Comparison of ENCODE assay signal across 8 cellular contexts in genomic region chr17:9729034-9729650, GRCh38.
DNase-seq lines count a peak whose midpoint lies in the region; ATAC-seq, FAIRE-seq and TF ChIP-seq lines count a peak whose summit lies in the region.

No MANE protein-coding gene starts in this region.

- TF ChIP-seq EP300 in A549 (IDR thresholded peaks at IDR 0.05) = no peak
- TF ChIP-seq EP300 in sigmoid colon (IDR thresholded peaks at IDR 0.05) = no peak

- DNase-seq in A549 (ENCODE audit: low read depth in 1 of 2, low spot score in 1 of 2) (peak; percentile 78 to 83), GM04504 (ENCODE audit: low read depth) (peak; percentile 28), NCI-H146 treated with DMSO at 0.1 percent for 48 hours (lab: John Stamatoyannopoulos, UW; ENCODE audit: unreplicated experiment) (peak; percentile 35), adrenal gland (peak in 2 of 7 donors; percentile 6 to 25), right atrium auricular region (ENCODE audit: low spot score) (no peak), sigmoid colon (no peak), posterior cingulate gyrus (no peak)

- peak; percentile 99 to 100 for TF ChIP-seq RAD21 in A549 (conservative IDR thresholded peaks at IDR 0.05 in 1 of 2, IDR thresholded peaks at IDR 0.05 in 1 of 2)

- H3K27ac ChIP-seq in A549 (peak overlapping the region; percentile 62 to 84), adrenal gland (no peak overlapping the region), right atrium auricular region (no peak overlapping the region), sigmoid colon (no peak overlapping the region)

- H3K27me3 ChIP-seq in adrenal gland (no peaks in the 10 kb centered on the region), right atrium auricular region (no peaks in the 10 kb centered on the region), sigmoid colon (peaks cover 0 to 8% (median 7%) of the 10 kb centered on the region in 3 donors)

- intact Hi-C loops in adrenal gland (cut with DNase I) (no loop called here), sigmoid colon (cut with DNase I) (loop anchor here (2.0 kb wide), 1 partner anchor 198 kb away; no protein-coding TSS in a partner anchor), posterior cingulate gyrus (cut with DNase I) (loop anchor here (2.0 kb wide), 1 partner anchor 886 kb away; no protein-coding TSS in a partner anchor)

- H3K4me1 ChIP-seq in A549 (peaks cover 13% of the 10 kb centered on the region), adrenal gland (replicated peaks in 1 of 2) (no peaks in the 10 kb centered on the region), right atrium auricular region (no peaks in the 10 kb centered on the region), sigmoid colon (no peaks in the 10 kb centered on the region)

- CTCF ChIA-PET in A549 (lab: Yijun Ruan, JAX) = interaction anchor here (0.6 to 19.0 kb wide), 64 partner anchors 9 to 888 kb away, joined by 3 to 344 read pairs (median 5); no protein-coding TSS in a partner anchor

- 3% methylated on average over 2 of the region's 2 CpGs for WGBS in A549 (ENCODE audit: missing lambda C conversion rate)
- 0 to 11% (median 4%) methylated on average over 2 of the region's 2 CpGs for WGBS in adrenal gland, 4 donors
- 6 to 7% methylated on average over 2 of the region's 2 CpGs for WGBS in sigmoid colon, 2 donors

- H3K9me3 ChIP-seq in A549 = no peaks in the 10 kb centered on the region
- no peaks in the 10 kb centered on the region for H3K9me3 ChIP-seq in adrenal gland (replicated peaks in 1 of 3)
- no peaks in the 10 kb centered on the region for H3K9me3 ChIP-seq in right atrium auricular region
- H3K9me3 ChIP-seq in sigmoid colon = no peaks in the 10 kb centered on the region

- no peak for TF ChIP-seq POLR2A in A549 (IDR thresholded peaks at IDR 0.05; ENCODE audit: low read length)
- no peak for TF ChIP-seq POLR2A in adrenal gland (IDR thresholded peaks at IDR 0.05)
- TF ChIP-seq POLR2A in sigmoid colon (IDR thresholded peaks at IDR 0.05) = no peak

- no peaks in the 10 kb centered on the region for H3K36me3 ChIP-seq in adrenal gland (replicated peaks in 1 of 2)
- no peaks in the 10 kb centered on the region for H3K36me3 ChIP-seq in right atrium auricular region
- H3K36me3 ChIP-seq in sigmoid colon = no peaks in the 10 kb centered on the region

- ATAC-seq in A549 (peak; percentile 54 to 77; a peak in 4 of 6 replicates), HG02642 (IDR thresholded peaks at IDR 0.05; ENCODE audit: poor library complexity, unreplicated experiment) (no peak)

- POLR2A ChIA-PET in A549 (lab: Yijun Ruan, JAX) = interaction anchor here (1.0 kb wide), 1 partner anchor 109 kb away, joined by 4 read pairs; no protein-coding TSS in a partner anchor

- peak; percentile 100 for TF ChIP-seq CTCF in A549 (IDR thresholded peaks at IDR 0.05)
- peak; percentile 92 to 99 (median 94) for TF ChIP-seq CTCF in adrenal gland (IDR thresholded peaks at IDR 0.05)
- TF ChIP-seq CTCF in right atrium auricular region (IDR thresholded peaks at IDR 0.05) = peak; percentile 96 to 98
- TF ChIP-seq CTCF in sigmoid colon (IDR thresholded peaks at IDR 0.05) = peak; percentile 87 to 99 (median 95)

- H3K4me3 ChIP-seq in A549 (no peak overlapping the region), adrenal gland (no peak overlapping the region), right atrium auricular region (no peak overlapping the region), sigmoid colon (no peak overlapping the region)

- peak; percentile 93 for FAIRE-seq in A549 (lab: Jason Lieb, UNC)

- peak overlapping the region; percentile 25; the same call in 1 of the 3 replicates for H3K4me2 ChIP-seq in A549

TF ChIP-seq in A549, 52 proteins besides CTCF, POLR2A, EP300 and RAD21:
- TF ChIP-seq ZFP36 (IDR thresholded peaks at IDR 0.05; ENCODE audit: borderline replicate concordance, partially characterized antibody) (no peak), ESRRA (IDR thresholded peaks at IDR 0.05; ENCODE audit: borderline replicate concordance, low read length) (0 out of 2 replicates have a peak, but pooled peaks have one; percentile 47), CEBPB (IDR thresholded peaks at IDR 0.05) (0 out of 4 replicates have a peak, but pooled peaks of 1 of the 2 experiments have one; percentile 9), SMC3 (IDR thresholded peaks at IDR 0.05) (peak; percentile 97), FOSL2 (IDR thresholded peaks at IDR 0.05) (no peak), FOSL2 (CRISPR knock-in tag; IDR thresholded peaks at IDR 0.05) (no peak)

Comparison
In these comparisons a context has a peak if more than half of its experiments do, and no peak if none do; other contexts are left out.
1. DNase-seq: peak in A549 (2 of 2), GM04504 (single experiment) and NCI-H146 treated with DMSO at 0.1 percent for 48 hours (single experiment); none in right atrium auricular region (single experiment), sigmoid colon (single experiment) and posterior cingulate gyrus (0 of 10).
2. H3K27ac ChIP-seq: peak in A549 (2 of 2); none in adrenal gland (0 of 5), right atrium auricular region (0 of 2) and sigmoid colon (0 of 4).
3. intact Hi-C loops: an anchor here in sigmoid colon (2.0 kb wide) and posterior cingulate gyrus (2.0 kb wide); none called in adrenal gland.
4. Peak in every context shown above with its lines, with median percentiles within 50 percentile points of each other: CTCF ChIP-seq.